ENCODE assay signal across 29 cellular contexts in the genomic region with DNA sequence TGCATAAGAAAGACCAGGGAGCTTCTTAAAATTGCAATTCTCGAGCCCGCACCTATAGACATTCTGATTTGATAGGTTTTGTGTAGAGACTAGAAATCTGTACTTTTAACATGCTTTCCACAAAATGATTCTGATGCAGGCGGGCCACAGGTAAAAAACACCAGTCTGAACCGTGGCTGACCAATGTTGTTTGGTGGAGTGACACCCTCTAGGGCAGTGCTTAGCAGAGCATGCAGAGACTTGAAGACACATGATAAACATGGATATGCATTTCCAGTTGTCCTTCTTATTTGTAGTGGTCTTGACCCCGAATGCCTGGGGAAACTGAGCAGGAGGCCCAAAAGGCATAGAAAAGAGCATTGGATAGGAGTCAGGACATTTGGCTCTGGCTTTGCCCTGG. TPM values are rescaled to one million over a fixed set of nuclear protein-coding genes. Genes with fewer than 3 reads are reported as not detected.
"Had no signal": no experiment of that assay in that cellular context is flagged by ENCODE, and none has a peak within 500 bp of the region (broad histone marks: within the 10 kb centered on the region; RNA-seq: fewer than 3 reads in every experiment).

No MANE protein-coding gene starts in this region.

- H3K27ac ChIP-seq: ascending aorta, breast epithelium, cardiac muscle cell, colonic mucosa, epithelial cell of prostate, esophagus squamous epithelium, gastroesophageal sphincter, heart right ventricle, VCaP had no signal

- H3K4me1 ChIP-seq: ascending aorta, breast epithelium, colonic mucosa, esophagus squamous epithelium, gastroesophageal sphincter had no signal

- H3K27ac Mint-ChIP-seq: activated CD4-positive, alpha-beta memory T cell treated with anti-CD3 and anti-CD28 coated beads for 36 hours; activated naive CD4-positive, alpha-beta T cell treated with anti-CD3 and anti-CD28 coated beads, Interleukin-2, amount 50 U/mL, for 24 hours; activated naive CD8-positive, alpha-beta T cell treated with anti-CD3 and anti-CD28 coated beads, Interleukin-2, amount 10 ng/mL, durations not matched to agents 7 days and 5 days; activated T-cell treated with anti-CD3 and anti-CD28 coated beads, Interleukin-2, amount 50 U/mL, for 24 hours; activated T-cell treated with anti-CD3 and anti-CD28 coated beads, Interleukin-2, amount 50 U/mL, for 72 hours; WTC11 had no signal

- H3K4me3 Mint-ChIP-seq: activated CD4-positive, alpha-beta memory T cell treated with anti-CD3 and anti-CD28 coated beads for 36 hours; activated naive CD4-positive, alpha-beta T cell treated with anti-CD3 and anti-CD28 coated beads, Interleukin-2, amount 50 U/mL, for 24 hours; activated naive CD8-positive, alpha-beta T cell treated with anti-CD3 and anti-CD28 coated beads, Interleukin-2, amount 10 ng/mL, durations not matched to agents 7 days and 5 days; activated T-cell treated with anti-CD3 and anti-CD28 coated beads, Interleukin-2, amount 50 U/mL, for 24 hours; activated T-cell treated with anti-CD3 and anti-CD28 coated beads, Interleukin-2, amount 50 U/mL, for 72 hours; brain; WTC11 had no signal

- H3K9me3 Mint-ChIP-seq: activated CD4-positive, alpha-beta memory T cell treated with anti-CD3 and anti-CD28 coated beads for 36 hours; activated naive CD4-positive, alpha-beta T cell treated with anti-CD3 and anti-CD28 coated beads, Interleukin-2, amount 50 U/mL, for 24 hours; activated naive CD8-positive, alpha-beta T cell treated with anti-CD3 and anti-CD28 coated beads, Interleukin-2, amount 10 ng/mL, durations not matched to agents 7 days and 5 days; activated T-cell treated with anti-CD3 and anti-CD28 coated beads, Interleukin-2, amount 50 U/mL, for 24 hours; activated T-cell treated with anti-CD3 and anti-CD28 coated beads, Interleukin-2, amount 50 U/mL, for 72 hours; brain had no signal

- H3K36me3 ChIP-seq: ascending aorta, breast epithelium, cardiac muscle cell, colonic mucosa, esophagus squamous epithelium, gastroesophageal sphincter, heart right ventricle had no signal

- H3K27me3 ChIP-seq: ascending aorta, breast epithelium, cardiac muscle cell, colonic mucosa, esophagus squamous epithelium, gastroesophageal sphincter, heart right ventricle had no signal

- H3K36me3 Mint-ChIP-seq: activated CD4-positive, alpha-beta memory T cell treated with anti-CD3 and anti-CD28 coated beads for 36 hours; activated naive CD4-positive, alpha-beta T cell treated with anti-CD3 and anti-CD28 coated beads, Interleukin-2, amount 50 U/mL, for 24 hours; activated naive CD8-positive, alpha-beta T cell treated with anti-CD3 and anti-CD28 coated beads, Interleukin-2, amount 10 ng/mL, durations not matched to agents 7 days and 5 days; brain; WTC11 had no signal

- H3K4me1 Mint-ChIP-seq: activated naive CD4-positive, alpha-beta T cell treated with anti-CD3 and anti-CD28 coated beads, Interleukin-2, amount 50 U/mL, for 24 hours; activated naive CD8-positive, alpha-beta T cell treated with anti-CD3 and anti-CD28 coated beads, Interleukin-2, amount 10 ng/mL, durations not matched to agents 7 days and 5 days had no signal

- DNase-seq: activated CD4-positive, alpha-beta memory T cell treated with anti-CD3 and anti-CD28 coated beads for 36 hours; activated CD4-positive, alpha-beta T cell treated with anti-CD3 and anti-CD28 coated beads for 1 hour; activated CD4-positive, alpha-beta T cell treated with anti-CD3 and anti-CD28 coated beads for 48 hours; activated CD8-positive, alpha-beta memory T cell treated with anti-CD3 and anti-CD28 coated beads, Interleukin-2, amount 50 U/mL, for 48 hours; activated effector memory CD4-positive, alpha-beta T cell treated with Interleukin-2 at 50 U/mL for 16 hours; activated gamma-delta T cell treated with Interleukin-2 at 50 U/mL for 16 hours; activated naive CD4-positive, alpha-beta T cell treated with Interleukin-2 at 50 U/mL for 16 hours; activated naive CD8-positive, alpha-beta T cell treated with anti-CD3 and anti-CD28 coated beads, Interleukin-2, amount 10 ng/mL, durations not matched to agents 7 days and 5 days; activated T-cell treated with anti-CD3 and anti-CD28 coated beads for 4 hours; activated T-cell treated with anti-CD3 and anti-CD28 coated beads, Interleukin-2, amount 50 U/mL, for 24 hours; activated T-cell treated with anti-CD3 and anti-CD28 coated beads, Interleukin-2, amount 50 U/mL, for 72 hours; central memory CD4-positive, alpha-beta T cell; cerebellar nuclear complex; colonic mucosa; effector CD8-positive, alpha-beta T cell; esophagus squamous epithelium; foreskin melanocyte; heart right ventricle; T-helper 2 cell had no signal

- H3K4me3 ChIP-seq: ascending aorta, breast epithelium, cardiac muscle cell, colonic mucosa, esophagus squamous epithelium, gastroesophageal sphincter, heart right ventricle had no signal

- ATAC-seq: activated T-cell treated with anti-CD3 and anti-CD28 coated beads, Interleukin-2, amount 50 U/mL, for 72 hours; gastroesophageal sphincter; heart right ventricle; WTC11 had no signal

RNA-seq across cellular contexts. Expression of gene COL15A1, which starts 10.5 kb away (rescaled TPM):
- total RNA-seq: endothelial cell of umbilical vein had no signal
